In the genomic region with DNA sequence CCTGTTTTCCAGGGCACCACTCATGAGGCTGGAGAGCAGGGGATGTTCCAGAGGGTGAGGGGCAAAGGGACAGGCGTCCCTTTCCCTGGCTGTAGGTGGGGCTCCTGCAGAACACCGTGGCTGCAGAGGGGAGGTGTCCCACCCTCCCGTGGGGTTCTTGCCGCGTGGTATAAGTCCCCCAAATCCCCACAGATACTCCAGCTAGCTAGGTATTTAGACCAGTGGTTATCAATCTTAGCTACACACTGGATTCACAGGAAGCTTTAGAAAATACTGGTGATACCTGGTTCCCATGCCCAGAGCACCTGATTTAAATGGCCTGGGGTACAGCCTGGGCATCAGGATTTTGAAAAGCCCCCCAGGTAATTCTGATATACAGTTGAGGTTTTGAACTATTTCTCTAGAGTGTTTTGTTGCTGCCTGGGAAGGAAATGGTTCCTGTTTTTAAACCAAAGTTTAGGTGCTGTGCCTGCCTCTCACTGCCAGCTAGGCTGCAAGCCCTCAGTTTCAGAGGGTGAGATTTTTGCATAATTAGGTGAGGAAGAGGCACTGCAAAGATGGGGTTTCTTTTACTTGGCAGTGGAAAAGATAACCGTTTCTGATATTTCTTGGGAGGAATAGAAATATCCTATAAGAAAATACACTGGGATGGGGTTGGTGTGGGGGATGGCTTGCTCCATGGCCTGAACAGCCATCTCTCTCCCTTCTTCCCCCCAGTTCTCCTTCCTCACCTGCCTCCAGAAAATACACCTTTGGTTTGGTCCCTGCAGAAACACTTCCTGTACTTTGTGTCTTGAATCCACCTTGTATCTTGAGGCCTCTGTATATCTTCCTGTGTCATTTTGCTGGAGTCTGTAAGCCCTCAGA, we compare ENCODE assay signal across 12 cellular contexts. TPM values are rescaled to one million over a fixed set of nuclear protein-coding genes. Genes with fewer than 3 reads are reported as not detected.
DNase-seq lines count a peak whose midpoint lies in the region; ATAC-seq lines count a peak whose summit lies in the region.
"Had no signal": no experiment of that assay in that cellular context is flagged by ENCODE, and none has a peak within 500 bp of the region (broad histone marks: within the 10 kb centered on the region; RNA-seq: fewer than 3 reads in every experiment).

No MANE protein-coding gene starts in this region.

- H3K4me1 ChIP-seq in mononuclear cell (ENCODE audit: insufficient read depth, low read length) (peaks cover 89% of the 10 kb centered on the region), urinary bladder (ENCODE audit: insufficient read depth) (no peaks in the 10 kb centered on the region)

- H3K36me3 Mint-ChIP-seq in activated T-cell treated with anti-CD3 and anti-CD28 coated beads, Interleukin-2, amount 50 U/mL, for 72 hours (ENCODE audit: insufficient read depth in 2 of 2), result peaks cover 29 to 48% of the 10 kb centered on the region in 2 donors

- intact Hi-C loops in left cardiac atrium (cut with DNase I) (no loop called here), left ventricle myocardium superior (cut with micrococcal nuclease) (no loop called here)

- peaks cover 73% of the 10 kb centered on the region for H3K4me1 Mint-ChIP-seq in activated T-cell treated with anti-CD3 and anti-CD28 coated beads, Interleukin-2, amount 50 U/mL, for 72 hours (ENCODE audit: low read depth)

- no peak overlapping the region for H3K27ac ChIP-seq in urinary bladder (ENCODE audit: low read depth)

- DNase-seq in left cardiac atrium, result peak; percentile 15
- no peak for DNase-seq in left ventricle myocardium superior
- DNase-seq in activated T-cell treated with anti-CD3 and anti-CD28 coated beads, Interleukin-2, amount 50 U/mL, for 72 hours, result no peak
- no peak for DNase-seq in GM19240 (ENCODE audit: insufficient read length, low spot score)
- DNase-seq in NCI-H345 (lab: John Stamatoyannopoulos, UW), result no peak
- DNase-seq: dermis blood vessel endothelial cell, DMS 273 treated with DMSO at 0.1 percent for 48 hours, left colon, NCI-H446 treated with DMSO at 0.1 percent for 48 hours had no signal

- H3K27me3 Mint-ChIP-seq in activated T-cell treated with anti-CD3 and anti-CD28 coated beads, Interleukin-2, amount 50 U/mL, for 72 hours (ENCODE audit: low read depth), result no peaks in the 10 kb centered on the region

- H3K27ac Mint-ChIP-seq in activated T-cell treated with anti-CD3 and anti-CD28 coated beads, Interleukin-2, amount 50 U/mL, for 72 hours, result peak overlapping the region; percentile 97

- no peaks in the 10 kb centered on the region for H3K9me3 ChIP-seq in mononuclear cell (ENCODE audit: low read depth, low read length)

- H3K4me3 ChIP-seq in mononuclear cell (ENCODE audit: low read length) (peak overlapping the region; percentile 94), urinary bladder (ENCODE audit: low read depth, low read length) (peak overlapping the region; percentile 4)

- 72% methylated on average over 6 of the region's 6 CpGs for WGBS in urinary bladder

- no peaks in the 10 kb centered on the region for H3K27me3 ChIP-seq in mononuclear cell (ENCODE audit: insufficient read depth, low read length)

- H3K9me3 Mint-ChIP-seq in activated T-cell treated with anti-CD3 and anti-CD28 coated beads, Interleukin-2, amount 50 U/mL, for 72 hours, result no peaks in the 10 kb centered on the region

- H3K36me3 ChIP-seq in urinary bladder (ENCODE audit: insufficient read depth), result no peaks in the 10 kb centered on the region

- ATAC-seq in left cardiac atrium, result no peak
- no peak for ATAC-seq in left ventricle myocardium superior
- ATAC-seq in activated T-cell treated with anti-CD3 and anti-CD28 coated beads, Interleukin-2, amount 50 U/mL, for 72 hours (replicated peaks in 1 of 2), result no peak
- no peak for ATAC-seq in HG02970 (IDR thresholded peaks at IDR 0.05; ENCODE audit: low FRiP score, unreplicated experiment)

- H3K4me3 Mint-ChIP-seq in activated T-cell treated with anti-CD3 and anti-CD28 coated beads, Interleukin-2, amount 50 U/mL, for 72 hours, result peak overlapping the region; percentile 92 to 93

RNA-seq across cellular contexts. Expression of a gene that starts 51.7 kb away (rescaled TPM):
- 10 to 100 TPM in 1 of 2 donors, 1 to 10 TPM in 1; 7.8 to 10.0 TPM for total RNA-seq in left cardiac atrium
- 4.2 TPM for total RNA-seq in left ventricle myocardium superior
- total RNA-seq in activated T-cell treated with anti-CD3 and anti-CD28 coated beads, Interleukin-2, amount 50 U/mL, for 72 hours, result 100 to 1,000 TPM; 227 to 240 TPM
- total RNA-seq in mononuclear cell, result 209 TPM
- 8.9 TPM for total RNA-seq in urinary bladder
- 10.7 TPM for polyA plus RNA-seq in urinary bladder

RNA-seq across cellular contexts. Expression of a gene that starts 53.2 kb away (rescaled TPM):
- total RNA-seq in left cardiac atrium, result 10 to 100 TPM; 22.9 to 27.8 TPM
- total RNA-seq in left ventricle myocardium superior, result 26.4 TPM
- total RNA-seq in activated T-cell treated with anti-CD3 and anti-CD28 coated beads, Interleukin-2, amount 50 U/mL, for 72 hours, result 100 to 1,000 TPM; 129 to 158 TPM
- 38.3 TPM for total RNA-seq in mononuclear cell
- 44.3 TPM for total RNA-seq in urinary bladder
- 47.8 TPM for polyA plus RNA-seq in urinary bladder

Comparison
In these comparisons a context has a peak if more than half of its experiments do, and no peak if none do; other contexts are left out.
1. RNA of a gene that starts 51.7 kb away (total RNA-seq): 227 to 240 TPM in activated T-cell treated with anti-CD3 and anti-CD28 coated beads, Interleukin-2, amount 50 U/mL, for 72 hours and 209 TPM in mononuclear cell (single experiment); 7.8 to 10.0 TPM in left cardiac atrium, 8.9 TPM in urinary bladder (single experiment) and 4.2 TPM in left ventricle myocardium superior (single experiment); every median in the first group is over 10 times any median in the second.